ENCODE assay signal across 8 cellular contexts in genomic region chr4:78645853-78646757, GRCh38.
A peak's percentile ranks its signal among the peaks of the same experiment; 100 is the strongest.
DNase-seq lines count a peak whose midpoint lies in the region; ATAC-seq and TF ChIP-seq lines count a peak whose summit lies in the region.

No MANE protein-coding gene starts in this region.

- H3K27ac Mint-ChIP-seq in MCF 10A (ENCODE audit: low read depth, unreplicated experiment), result peak overlapping the region; percentile 89

- ATAC-seq in GM18502 (IDR thresholded peaks at IDR 0.05; ENCODE audit: poor library complexity, unreplicated experiment) (peak; percentile 54), left colon (peak; percentile 74)

- BruUV-seq in MCF 10A (replicated peaks; lab: Mats Ljungman, UMichigan), result TSS peak; percentile 78

- H3K4me3 Mint-ChIP-seq in MCF 10A (ENCODE audit: unreplicated experiment), result peak overlapping the region; percentile 64

- no peaks in the 10 kb centered on the region for H3K36me3 ChIP-seq in stomach smooth muscle (ENCODE audit: control insufficient read depth in 2 of 2, insufficient read depth in 2 of 2, low read length in 2 of 2)

- CTCF ChIA-PET in MCF 10A (lab: Yijun Ruan, JAX), result interaction anchor here (0.6 to 3.6 kb wide), 20 partner anchors 8 to 422 kb away, joined by 3 to 42 read pairs (median 4); partner anchors contain the start of gene BMP2K

- peak overlapping the region; percentile 40 to 47 for H3K4me3 ChIP-seq in stomach smooth muscle (ENCODE audit: low read length in 2 of 2)

- peaks cover 47% of the 10 kb centered on the region for H3K4me1 Mint-ChIP-seq in MCF 10A (ENCODE audit: insufficient read depth, unreplicated experiment)

- H3K36me3 Mint-ChIP-seq in MCF 10A (ENCODE audit: insufficient read depth, unreplicated experiment), result no peaks in the 10 kb centered on the region

- H3K27me3 Mint-ChIP-seq in MCF 10A (ENCODE audit: insufficient read depth, unreplicated experiment), result no peaks in the 10 kb centered on the region

- intact Hi-C loops in MCF 10A (cut with micrococcal nuclease) (loop anchor here (1.0 to 5.0 kb wide), 3 partner anchors 33 to 129 kb away; no protein-coding TSS in a partner anchor), left colon (cut with DNase I, micrococcal nuclease) (loop anchor here in 1 of 2 donors (5.0 kb wide), 1 partner anchor 131 kb away; the partner anchor contains the start of gene BMP2K)

- H3K9me3 Mint-ChIP-seq in MCF 10A (ENCODE audit: unreplicated experiment), result no peaks in the 10 kb centered on the region

- peaks cover 14% of the 10 kb centered on the region for H3K4me1 ChIP-seq in stomach smooth muscle (ENCODE audit: control insufficient read depth, insufficient read depth, low read length)

- H3K27ac ChIP-seq in stomach smooth muscle (ENCODE audit: low read length), result peak overlapping the region; percentile 63

- H3K9ac ChIP-seq in stomach smooth muscle (ENCODE audit: low read length in 2 of 2), result peak overlapping the region in 1 of 2 donors; percentile 41

- peak; percentile 59 for DNase-seq in LoVo (ENCODE audit: low spot score)
- DNase-seq in MCF 10A (ENCODE audit: unreplicated experiment), result peak; percentile 94
- DNase-seq in left colon, result peak; percentile 54 to 74
- no peak for DNase-seq in NCI-H1092 (lab: John Stamatoyannopoulos, UW)
- no peak for DNase-seq in stimulated activated naive CD4-positive, alpha-beta T cell treated with Interleukin-2 at 50 U/mL for 16 hours (lab: John Stamatoyannopoulos, UW)
- DNase-seq in DMS79 treated with DMSO at 0.1 percent for 48 hours (lab: John Stamatoyannopoulos, UW), result no peak

- H3K27me3 ChIP-seq in stomach smooth muscle (ENCODE audit: control insufficient read depth in 1 of 2, insufficient read depth in 2 of 2, low read length in 2 of 2), result no peaks in the 10 kb centered on the region

- no peaks in the 10 kb centered on the region for H3K9me3 ChIP-seq in stomach smooth muscle (ENCODE audit: control insufficient read depth in 2 of 2, low read length in 2 of 2)

- POLR2A ChIA-PET in MCF 10A (lab: Yijun Ruan, JAX), result interaction anchor here (0.5 to 4.5 kb wide), 40 partner anchors 15 to 826 kb away, joined by 3 to 87 read pairs (median 4); partner anchors contain the start of genes ANXA3, BMP2K, MRPL1 and PAQR3

- no peak for TF ChIP-seq CTCF in MCF 10A (IDR thresholded peaks at IDR 0.05; ENCODE audit: unreplicated experiment)

Comparison
In these comparisons a context has a peak if more than half of its experiments do, and no peak if none do; other contexts are left out.
1. DNase-seq: peak in LoVo (single experiment), MCF 10A (single experiment) and left colon (2 of 2); none in NCI-H1092 (single experiment), stimulated activated naive CD4-positive, alpha-beta T cell treated with Interleukin-2 at 50 U/mL for 16 hours (single experiment) and DMS79 treated with DMSO at 0.1 percent for 48 hours (single experiment).